ENCODE assay signal across 8 cellular contexts in genomic region chr15:41116116-41116871, GRCh38. TPM values are rescaled to one million over a fixed set of nuclear protein-coding genes. Genes with fewer than 3 reads are reported as not detected.
DNase-seq lines count a peak whose midpoint lies in the region; ATAC-seq and TF ChIP-seq lines count a peak whose summit lies in the region.

A gene with protein sequence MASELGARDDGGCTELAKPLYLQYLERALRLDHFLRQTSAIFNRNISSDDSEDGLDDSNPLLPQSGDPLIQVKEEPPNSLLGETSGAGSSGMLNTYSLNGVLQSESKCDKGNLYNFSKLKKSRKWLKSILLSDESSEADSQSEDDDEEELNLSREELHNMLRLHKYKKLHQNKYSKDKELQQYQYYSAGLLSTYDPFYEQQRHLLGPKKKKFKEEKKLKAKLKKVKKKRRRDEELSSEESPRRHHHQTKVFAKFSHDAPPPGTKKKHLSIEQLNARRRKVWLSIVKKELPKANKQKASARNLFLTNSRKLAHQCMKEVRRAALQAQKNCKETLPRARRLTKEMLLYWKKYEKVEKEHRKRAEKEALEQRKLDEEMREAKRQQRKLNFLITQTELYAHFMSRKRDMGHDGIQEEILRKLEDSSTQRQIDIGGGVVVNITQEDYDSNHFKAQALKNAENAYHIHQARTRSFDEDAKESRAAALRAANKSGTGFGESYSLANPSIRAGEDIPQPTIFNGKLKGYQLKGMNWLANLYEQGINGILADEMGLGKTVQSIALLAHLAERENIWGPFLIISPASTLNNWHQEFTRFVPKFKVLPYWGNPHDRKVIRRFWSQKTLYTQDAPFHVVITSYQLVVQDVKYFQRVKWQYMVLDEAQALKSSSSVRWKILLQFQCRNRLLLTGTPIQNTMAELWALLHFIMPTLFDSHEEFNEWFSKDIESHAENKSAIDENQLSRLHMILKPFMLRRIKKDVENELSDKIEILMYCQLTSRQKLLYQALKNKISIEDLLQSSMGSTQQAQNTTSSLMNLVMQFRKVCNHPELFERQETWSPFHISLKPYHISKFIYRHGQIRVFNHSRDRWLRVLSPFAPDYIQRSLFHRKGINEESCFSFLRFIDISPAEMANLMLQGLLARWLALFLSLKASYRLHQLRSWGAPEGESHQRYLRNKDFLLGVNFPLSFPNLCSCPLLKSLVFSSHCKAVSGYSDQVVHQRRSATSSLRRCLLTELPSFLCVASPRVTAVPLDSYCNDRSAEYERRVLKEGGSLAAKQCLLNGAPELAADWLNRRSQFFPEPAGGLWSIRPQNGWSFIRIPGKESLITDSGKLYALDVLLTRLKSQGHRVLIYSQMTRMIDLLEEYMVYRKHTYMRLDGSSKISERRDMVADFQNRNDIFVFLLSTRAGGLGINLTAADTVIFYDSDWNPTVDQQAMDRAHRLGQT (N-terminal part only) (minus strand): TSS chr15:41116280. CDS start chr15:41096310, 19,970 bp downstream.

- H3K9ac ChIP-seq in adipocyte (ENCODE audit: low read length) = peak within 1 kb of the TSS; percentile 100
- H3K9ac ChIP-seq in trophoblast cell (ENCODE audit: low read length) = peak within 1 kb of the TSS; percentile 99

- no peak for TF ChIP-seq CTCF in GM12864 (IDR thresholded peaks at IDR 0.05; ENCODE audit: low read depth, low read length, missing control alignments)
- peak in 2 of 5 experiments; percentile 17 to 24 for TF ChIP-seq CTCF in transverse colon (IDR thresholded peaks at IDR 0.05)

- H2BK5ac ChIP-seq in trophoblast cell (ENCODE audit: low read depth, low read length, poor library complexity) = peak within 1 kb of the TSS; percentile 100

- H2AK5ac ChIP-seq in trophoblast cell (ENCODE audit: low read length) = peak within 1 kb of the TSS; percentile 77

- no peaks in the 10 kb centered on the region for H3K36me3 ChIP-seq in adipocyte (ENCODE audit: control insufficient read depth, insufficient read depth, low read length, severe bottlenecking)
- peaks cover 0 to 3% of the 10 kb centered on the region in 2 experiments for H3K36me3 ChIP-seq in trophoblast cell (ENCODE audit: control insufficient read depth in 1 of 2, insufficient read depth in 2 of 2, low read length in 2 of 2)
- no peaks in the 10 kb centered on the region for H3K36me3 ChIP-seq in transverse colon

- H2BK12ac ChIP-seq in trophoblast cell (ENCODE audit: low read length) = peak within 1 kb of the TSS; percentile 99

- intact Hi-C loops in cardiac septum (cut with DNase I) (loop anchor here (2.0 to 10.0 kb wide), 5 partner anchors 115 to 219 kb away; partner anchors contain the start of genes CHP1, EXD1, NUSAP1 and OIP5), transverse colon (cut with DNase I; ENCODE audit: low total_unique reads) (loop anchor here (2.0 to 5.0 kb wide), 2 partner anchors 115 to 306 kb away; partner anchors contain the start of genes CHP1 and EXD1)

- peak; percentile 79 for ATAC-seq in HG02763 (IDR thresholded peaks at IDR 0.05; ENCODE audit: unreplicated experiment)

- H3K27me3 ChIP-seq in adipocyte (replicated peaks; ENCODE audit: control insufficient read depth, insufficient read depth, low read length) (no peaks in the 10 kb centered on the region), trophoblast cell (ENCODE audit: insufficient read depth, low read length) (no peaks in the 10 kb centered on the region), transverse colon (no peaks in the 10 kb centered on the region)

- peak within 1 kb of the TSS; percentile 85 for H3K4me3 ChIP-seq in GM12864 (ENCODE audit: low read depth, low read length)
- peak within 1 kb of the TSS; percentile 94 for H3K4me3 ChIP-seq in adipocyte (ENCODE audit: low read length)
- peak within 1 kb of the TSS; percentile 98 for H3K4me3 ChIP-seq in trophoblast cell (ENCODE audit: low read depth, low read length)
- peak within 1 kb of the TSS; percentile 69 to 89 (median 89) for H3K4me3 ChIP-seq in transverse colon

- H4K8ac ChIP-seq in trophoblast cell (ENCODE audit: low read depth, low read length) = peak within 1 kb of the TSS; percentile 100

- peak; percentile 91 for TF ChIP-seq POLR2A in transverse colon (IDR thresholded peaks at IDR 0.05)

- no CpG with 5 or more reads among the region's 61 CpGs for WGBS in trophoblast cell (ENCODE audit: extremely low coverage, insufficient coverage, insufficient read length)
- WGBS in transverse colon (ENCODE audit: low coverage in 1 of 2), 2 donors = 0% methylated on average over 1 to 24 of the region's 61 CpGs

- DNase-seq in GM12864 (ENCODE audit: low read depth) = peak; percentile 95
- peak; percentile 95 for DNase-seq in NCI-H1436 (lab: John Stamatoyannopoulos, UW)
- DNase-seq in T follicular helper cell (ENCODE audit: low read depth) = peak; percentile 95
- DNase-seq in adipocyte (ENCODE audit: low read depth) = peak; percentile 99
- DNase-seq in cardiac septum (ENCODE audit: low spot score) = peak; percentile 99
- peak; percentile 99 to 100 for DNase-seq in trophoblast cell
- peak; percentile 99 for DNase-seq in transverse colon

- H2AFZ ChIP-seq in trophoblast cell (ENCODE audit: insufficient read depth, low read length, poor library complexity) = peak within 1 kb of the TSS; percentile 100

- peak within 1 kb of the TSS; percentile 100 for H4K91ac ChIP-seq in trophoblast cell (ENCODE audit: low read depth, low read length)

- peak within 1 kb of the TSS; percentile 99 for H3K4ac ChIP-seq in trophoblast cell (ENCODE audit: low read depth, low read length)

- H2BK120ac ChIP-seq in trophoblast cell (ENCODE audit: insufficient read depth, low read length, poor library complexity) = peak within 1 kb of the TSS; percentile 100

- peak within 1 kb of the TSS; percentile 100 for H3K27ac ChIP-seq in trophoblast cell (ENCODE audit: low read depth, low read length)
- peak within 1 kb of the TSS; percentile 96 to 99 (median 98) for H3K27ac ChIP-seq in transverse colon

- peaks cover 13% of the 10 kb centered on the region for H3K79me1 ChIP-seq in trophoblast cell (ENCODE audit: low read length)

- H3K9me3 ChIP-seq in adipocyte (ENCODE audit: control insufficient read depth, low read length) (no peaks in the 10 kb centered on the region), trophoblast cell (ENCODE audit: insufficient read depth, low read depth, low read length) (no peaks in the 10 kb centered on the region), transverse colon (no peaks in the 10 kb centered on the region)

- in situ Hi-C loops in transverse colon (cut with MboI; ENCODE audit: low pct_ligation_motif_present in 1 of 4, low pct_unique_long_range_greater_than_20kb in 1 of 4, low sequenced_read_pairs in 3 of 4) = no loop called here

- peaks cover 12% of the 10 kb centered on the region for H3K79me2 ChIP-seq in trophoblast cell (ENCODE audit: control insufficient read depth, insufficient read depth, low read length, poor library complexity)

- H4K12ac ChIP-seq in trophoblast cell (ENCODE audit: low read depth, low read length) = peak within 1 kb of the TSS; percentile 100

- peak within 1 kb of the TSS; percentile 100 for H3K18ac ChIP-seq in trophoblast cell (ENCODE audit: low read length)

- H3K4me1 ChIP-seq in adipocyte (ENCODE audit: control insufficient read depth, insufficient read depth, low read length) (peaks cover 11% of the 10 kb centered on the region), trophoblast cell (ENCODE audit: control insufficient read depth in 1 of 2, insufficient read depth in 2 of 2, low read length in 2 of 2) (peaks cover 2 to 5% of the 10 kb centered on the region in 2 experiments), transverse colon (peaks cover 4 to 19% (median 8%) of the 10 kb centered on the region in 4 donors)

- no peak for TF ChIP-seq EP300 in transverse colon (IDR thresholded peaks at IDR 0.05; ENCODE audit: low read depth)

- H3K23ac ChIP-seq in trophoblast cell (ENCODE audit: low read length) = no peak within 1 kb of the TSS

- H3K4me2 ChIP-seq in trophoblast cell (ENCODE audit: low read length) = peak within 1 kb of the TSS; percentile 87

- peak within 1 kb of the TSS; percentile 100 for H3K14ac ChIP-seq in trophoblast cell (ENCODE audit: low read length)

RNA-seq across cellular contexts. Expression of the gene that starts here (rescaled TPM):
- total RNA-seq in cardiac septum (13.3 TPM), transverse colon (10 to 100 TPM; 21.8 to 69.1 (median 29.8) TPM)
- 12.9 and 13.2 TPM in 2 replicates for polyA plus RNA-seq in trophoblast cell (2013)

Comparison
In these comparisons a context has a peak if more than half of its experiments do, and no peak if none do; other contexts are left out.
1. Peak in every context shown above with its lines: DNase-seq, ATAC-seq, H3K4me3 ChIP-seq and H3K27ac ChIP-seq.